In genomic region chr1:51310871-51311613, GRCh38 we compare ENCODE assay signal across 22 cellular contexts. TPM values are rescaled to one million over a fixed set of nuclear protein-coding genes. Genes with fewer than 3 reads are reported as not detected.
A peak's percentile ranks its signal among the peaks of the same experiment; 100 is the strongest.
DNase-seq lines count a peak whose midpoint lies in the region; ATAC-seq, FAIRE-seq and TF ChIP-seq lines count a peak whose summit lies in the region.
"Had no signal": no experiment of that assay in that cellular context is flagged by ENCODE, and none has a peak within 500 bp of the region (broad histone marks: within the 10 kb centered on the region; RNA-seq: fewer than 3 reads in every experiment).

No MANE protein-coding gene starts in this region.

- CTCF ChIA-PET in activated CD4-positive, alpha-beta T cell treated with anti-CD3 and anti-CD28 coated beads for 36 hours (lab: Charles Lee) = interaction anchor here (2.8 kb wide), 1 partner anchor 14 kb away, joined by 9 read pairs; no protein-coding TSS in a partner anchor

- peak; percentile 31 for ATAC-seq in activated CD4-positive, alpha-beta T cell treated with anti-CD3 and anti-CD28 coated beads for 36 hours
- peak; percentile 63 for ATAC-seq in stimulated activated memory B cell treated with anti-CD40 and anti-IgM and Interleukin-4, amounts not matched to agents 10 μg/mL and 1 μg/mL and 100 μg/mL, for 72 hours
- no peak for ATAC-seq in pancreas
- ATAC-seq: effector memory CD8-positive, alpha-beta T cell; GM23338; T-helper 17 cell had no signal

- no peak overlapping the region for H3K27ac ChIP-seq in endodermal cell (ENCODE audit: low read depth, low read length)
- H3K27ac ChIP-seq in pancreas = no peak overlapping the region
- H3K27ac ChIP-seq: spleen, thoracic aorta had no signal

- FAIRE-seq in pancreas (lab: Jason Lieb, UNC) = no peak
- FAIRE-seq: kidney had no signal

- H3K9me3 Mint-ChIP-seq in activated CD4-positive, alpha-beta T cell treated with anti-CD3 and anti-CD28 coated beads for 36 hours (ENCODE audit: low read depth) = no peaks in the 10 kb centered on the region
- H3K9me3 Mint-ChIP-seq in endodermal cell = no peaks in the 10 kb centered on the region
- H3K9me3 Mint-ChIP-seq in stimulated activated memory B cell treated with anti-CD40 and anti-IgM and Interleukin-4, amounts not matched to agents 10 μg/mL and 1 μg/mL and 100 μg/mL, for 72 hours = no peaks in the 10 kb centered on the region
- H3K9me3 Mint-ChIP-seq: effector memory CD8-positive, alpha-beta T cell; GM23338 had no signal

- DNase-seq in activated CD4-positive, alpha-beta T cell treated with anti-CD3 and anti-CD28 coated beads for 36 hours = no peak
- DNase-seq in activated CD4-positive, alpha-beta T cell treated with anti-CD3 and anti-CD28 coated beads for 48 hours = no peak
- DNase-seq in NB4 (ENCODE audit: low read depth) (peak; percentile 63), endodermal cell (peak; percentile 38), NCI-H1694 treated with DMSO at 0.1 percent for 48 hours (lab: John Stamatoyannopoulos, UW) (no peak), pancreas (no peak), NCI-H146 (lab: John Stamatoyannopoulos, UW) (no peak)
- DNase-seq: BE2C; central memory CD4-positive, alpha-beta T cell; effector memory CD8-positive, alpha-beta T cell; GDM1; hippocampal formation; kidney; NCI-H1092 treated with DMSO at 0.1 percent for 48 hours; NCI-H69; OCI-M1; SIG-M5; T-helper 17 cell had no signal

- no peaks in the 10 kb centered on the region for H3K27me3 ChIP-seq in endodermal cell (ENCODE audit: control insufficient read depth, insufficient read depth, low read length, poor library complexity, severe bottlenecking)
- H3K27me3 ChIP-seq in pancreas = no peaks in the 10 kb centered on the region
- H3K27me3 ChIP-seq: BE2C, spleen had no signal

- 86 to 90% methylated on average over 9 to 15 of the region's 15 CpGs for WGBS in endodermal cell (ENCODE audit: insufficient coverage in 1 of 2, insufficient read length in 1 of 2), 2 experiments
- WGBS in pancreas, 2 donors = 83 to 86% methylated on average over 15 of the region's 15 CpGs

- H3K4me3 Mint-ChIP-seq in activated CD4-positive, alpha-beta T cell treated with anti-CD3 and anti-CD28 coated beads for 36 hours = no peak overlapping the region
- no peak overlapping the region for H3K4me3 Mint-ChIP-seq in endodermal cell
- no peak overlapping the region for H3K4me3 Mint-ChIP-seq in stimulated activated memory B cell treated with anti-CD40 and anti-IgM and Interleukin-4, amounts not matched to agents 10 μg/mL and 1 μg/mL and 100 μg/mL, for 72 hours
- H3K4me3 Mint-ChIP-seq: effector memory CD8-positive, alpha-beta T cell; GM23338; T-helper 17 cell had no signal

- no peaks in the 10 kb centered on the region for H3K4me1 ChIP-seq in endodermal cell (ENCODE audit: control insufficient read depth, insufficient read depth, low read length)
- peaks cover 0 to 27% (median 13%) of the 10 kb centered on the region in 3 donors for H3K4me1 ChIP-seq in pancreas
- H3K4me1 ChIP-seq: BE2C had no signal

- intact Hi-C loops in activated CD4-positive, alpha-beta T cell treated with anti-CD3 and anti-CD28 coated beads for 36 hours (cut with DNase I, micrococcal nuclease) = no loop called here
- intact Hi-C loops in pancreas (cut with DNase I) = no loop called here

- POLR2A ChIA-PET in activated CD4-positive, alpha-beta T cell treated with anti-CD3 and anti-CD28 coated beads for 36 hours (lab: Charles Lee) = no interaction called here

- no peak overlapping the region for H3K9ac ChIP-seq in endodermal cell (ENCODE audit: extremely low read depth, low read length, poor library complexity, severe bottlenecking)

- no peak overlapping the region for H3K27ac Mint-ChIP-seq in activated CD4-positive, alpha-beta T cell treated with anti-CD3 and anti-CD28 coated beads for 36 hours
- H3K27ac Mint-ChIP-seq in endodermal cell = no peak overlapping the region
- H3K27ac Mint-ChIP-seq in stimulated activated memory B cell treated with anti-CD40 and anti-IgM and Interleukin-4, amounts not matched to agents 10 μg/mL and 1 μg/mL and 100 μg/mL, for 72 hours = no peak overlapping the region
- H3K27ac Mint-ChIP-seq: GM23338, T-helper 17 cell had no signal

- H3K4me1 Mint-ChIP-seq in activated CD4-positive, alpha-beta T cell treated with anti-CD3 and anti-CD28 coated beads for 36 hours = peaks cover 10% of the 10 kb centered on the region
- peaks cover 4% of the 10 kb centered on the region for H3K4me1 Mint-ChIP-seq in endodermal cell
- peaks cover 11% of the 10 kb centered on the region for H3K4me1 Mint-ChIP-seq in stimulated activated memory B cell treated with anti-CD40 and anti-IgM and Interleukin-4, amounts not matched to agents 10 μg/mL and 1 μg/mL and 100 μg/mL, for 72 hours

- TF ChIP-seq POLR2A in NB4 (IDR thresholded peaks at IDR 0.05; ENCODE audit: extremely low read depth, insufficient read length) = no peak

- H3K9me3 ChIP-seq in endodermal cell (ENCODE audit: control insufficient read depth, low read length) = no peaks in the 10 kb centered on the region
- H3K9me3 ChIP-seq in pancreas = no peaks in the 10 kb centered on the region
- H3K9me3 ChIP-seq: BE2C, spleen, thoracic aorta had no signal

- no peaks in the 10 kb centered on the region for H3K36me3 Mint-ChIP-seq in activated CD4-positive, alpha-beta T cell treated with anti-CD3 and anti-CD28 coated beads for 36 hours (ENCODE audit: low read depth)
- no peaks in the 10 kb centered on the region for H3K36me3 Mint-ChIP-seq in endodermal cell (ENCODE audit: low read depth)
- H3K36me3 Mint-ChIP-seq in stimulated activated memory B cell treated with anti-CD40 and anti-IgM and Interleukin-4, amounts not matched to agents 10 μg/mL and 1 μg/mL and 100 μg/mL, for 72 hours = no peaks in the 10 kb centered on the region

- H3K36me3 ChIP-seq in endodermal cell (ENCODE audit: control insufficient read depth, insufficient read depth, low read length) = no peaks in the 10 kb centered on the region
- peaks cover 0 to 11% (median 0%) of the 10 kb centered on the region in 3 donors for H3K36me3 ChIP-seq in pancreas
- H3K36me3 ChIP-seq: BE2C, spleen, thoracic aorta had no signal

- no peaks in the 10 kb centered on the region for H3K27me3 Mint-ChIP-seq in activated CD4-positive, alpha-beta T cell treated with anti-CD3 and anti-CD28 coated beads for 36 hours
- no peaks in the 10 kb centered on the region for H3K27me3 Mint-ChIP-seq in endodermal cell (ENCODE audit: insufficient read depth)
- H3K27me3 Mint-ChIP-seq in stimulated activated memory B cell treated with anti-CD40 and anti-IgM and Interleukin-4, amounts not matched to agents 10 μg/mL and 1 μg/mL and 100 μg/mL, for 72 hours = no peaks in the 10 kb centered on the region
- H3K27me3 Mint-ChIP-seq: effector memory CD8-positive, alpha-beta T cell; T-helper 17 cell had no signal

- TF ChIP-seq CTCF in NB4 (IDR thresholded peaks at IDR 0.05; ENCODE audit: low read depth, low read length) = no peak
- no peak for TF ChIP-seq CTCF in endodermal cell (conservative IDR thresholded peaks at IDR 0.05)
- no peak for TF ChIP-seq CTCF in pancreas (IDR thresholded peaks at IDR 0.05)

- H3K4me3 ChIP-seq in NB4 (ENCODE audit: low read depth, low read length) = no peak overlapping the region
- H3K4me3 ChIP-seq in endodermal cell (ENCODE audit: low read length) = no peak overlapping the region
- no peak overlapping the region for H3K4me3 ChIP-seq in pancreas
- H3K4me3 ChIP-seq: GM23338, spleen, thoracic aorta had no signal

RNA-seq across cellular contexts. Expression of gene TTC39A, which starts 19.3 kb away (rescaled TPM):
- under 1 TPM in 1 of 2 experiments, not detected in 1; 0.11 TPM for total RNA-seq in activated CD4-positive, alpha-beta T cell treated with anti-CD3 and anti-CD28 coated beads for 36 hours
- total RNA-seq in endodermal cell (10 to 100 TPM; 12.8 to 20.7 TPM), pancreas (10 to 100 TPM; 11.7 to 28.4 (median 16.0) TPM)
- 2.1 TPM for polyA plus RNA-seq in endodermal cell (2013, experiment 1 of 2)
- 4.3 TPM for polyA plus RNA-seq in endodermal cell (2013, experiment 2 of 2)
- 10 to 100 TPM; 10.5 to 18.3 TPM for polyA plus RNA-seq in pancreas
- total RNA-seq: T-helper 17 cell had no signal

Comparison
In these comparisons a context has a peak if more than half of its experiments do, and no peak if none do; other contexts are left out.
1. ATAC-seq: peak in activated CD4-positive, alpha-beta T cell treated with anti-CD3 and anti-CD28 coated beads for 36 hours (single experiment) and stimulated activated memory B cell treated with anti-CD40 and anti-IgM and Interleukin-4, amounts not matched to agents 10 μg/mL and 1 μg/mL and 100 μg/mL, for 72 hours (single experiment); none in pancreas (0 of 4).
2. DNase-seq: peak in NB4 (single experiment) and endodermal cell (single experiment); none in activated CD4-positive, alpha-beta T cell treated with anti-CD3 and anti-CD28 coated beads for 36 hours (single experiment), activated CD4-positive, alpha-beta T cell treated with anti-CD3 and anti-CD28 coated beads for 48 hours (single experiment), NCI-H1694 treated with DMSO at 0.1 percent for 48 hours (single experiment), pancreas (0 of 6) and NCI-H146 (single experiment).
3. RNA of gene TTC39A, which starts 19.3 kb away (total RNA-seq): 12.8 to 20.7 TPM in endodermal cell and 11.7 to 28.4 TPM in pancreas; 0.11 TPM in activated CD4-positive, alpha-beta T cell treated with anti-CD3 and anti-CD28 coated beads for 36 hours; every median in the first group is over 10 times any median in the second.